ENCODE assay signal across 31 cellular contexts in the genomic region with DNA sequence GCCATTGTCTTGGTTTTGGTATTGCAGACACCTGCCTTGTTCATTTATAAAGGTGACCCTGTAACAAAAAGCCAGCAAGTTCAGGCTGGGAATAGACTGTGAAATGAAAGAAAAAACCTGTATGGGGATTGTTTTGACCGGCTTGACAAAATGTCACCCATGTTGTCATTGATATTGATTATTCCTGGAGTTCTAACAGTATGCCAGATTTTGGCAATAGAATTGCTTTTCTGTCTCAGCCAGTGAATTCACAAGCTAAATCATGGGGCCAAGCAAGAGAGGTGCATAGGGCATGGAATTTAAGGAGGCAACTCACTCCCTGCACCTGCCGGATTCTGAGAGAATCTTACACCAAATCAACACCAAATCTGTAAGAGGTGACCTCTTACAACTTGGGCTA.
"Had no signal": no experiment of that assay in that cellular context is flagged by ENCODE, and none has a peak within 500 bp of the region (broad histone marks: within the 10 kb centered on the region; RNA-seq: fewer than 3 reads in every experiment).

No MANE protein-coding gene starts in this region.

- H3K4me3 ChIP-seq: gastrocnemius medialis, neural progenitor cell, psoas muscle, uterus had no signal

- H3K27ac Mint-ChIP-seq: activated CD4-positive, alpha-beta memory T cell treated with anti-CD3 and anti-CD28 coated beads for 36 hours; activated CD4-positive, alpha-beta T cell treated with anti-CD3 and anti-CD28 coated beads, Interleukin-2, amount 10 ng/mL, durations not matched to agents 24 days and 14 days; activated T-cell treated with anti-CD3 and anti-CD28 coated beads, Interleukin-2, amount 50 U/mL, for 24 hours; activated T-helper 17 cell treated with anti-CD3 and anti-CD28 coated beads, Interleukin-2, amount 50 U/mL, for 72 hours; naive thymus-derived CD4-positive, alpha-beta T cell; neural progenitor cell; T-helper 1 cell treated with Interleukin-12 subunit alpha and Interleukin-12 subunit beta and Interleukin-4 antibody, amounts not matched to agents 30 μg/mL and 1 μg/mL, for 36 hours had no signal

- FAIRE-seq: keratinocyte, TTC549 had no signal

- H3K9me3 ChIP-seq: gastrocnemius medialis, psoas muscle, uterus had no signal

- H3K79me2 ChIP-seq: parathyroid adenoma had no signal

- H3K9me3 Mint-ChIP-seq: activated CD4-positive, alpha-beta memory T cell treated with anti-CD3 and anti-CD28 coated beads for 36 hours; activated CD4-positive, alpha-beta T cell treated with anti-CD3 and anti-CD28 coated beads, Interleukin-2, amount 10 ng/mL, durations not matched to agents 24 days and 14 days; activated T-cell treated with anti-CD3 and anti-CD28 coated beads, Interleukin-2, amount 50 U/mL, for 24 hours; activated T-helper 17 cell treated with anti-CD3 and anti-CD28 coated beads, Interleukin-2, amount 50 U/mL, for 72 hours; central memory CD8-positive, alpha-beta T cell; dendritic cell treated with granulocyte-macrophage colony-stimulating factor and Interleukin-4, amounts not matched to agents 40 ng/mL and 50 ng/mL, for 4 days; naive thymus-derived CD4-positive, alpha-beta T cell; neural progenitor cell; T-helper 1 cell treated with Interleukin-12 subunit alpha and Interleukin-12 subunit beta and Interleukin-4 antibody, amounts not matched to agents 30 μg/mL and 1 μg/mL, for 36 hours had no signal

- H3K4me1 Mint-ChIP-seq: activated T-helper 17 cell treated with anti-CD3 and anti-CD28 coated beads, Interleukin-2, amount 50 U/mL, for 72 hours had no signal

- H3K4me2 ChIP-seq: neural progenitor cell had no signal

- H3K4me3 Mint-ChIP-seq: activated CD4-positive, alpha-beta memory T cell treated with anti-CD3 and anti-CD28 coated beads for 36 hours; activated CD4-positive, alpha-beta T cell treated with anti-CD3 and anti-CD28 coated beads, Interleukin-2, amount 10 ng/mL, durations not matched to agents 24 days and 14 days; activated T-cell treated with anti-CD3 and anti-CD28 coated beads, Interleukin-2, amount 50 U/mL, for 24 hours; activated T-helper 17 cell treated with anti-CD3 and anti-CD28 coated beads, Interleukin-2, amount 50 U/mL, for 72 hours; central memory CD8-positive, alpha-beta T cell; dendritic cell treated with granulocyte-macrophage colony-stimulating factor and Interleukin-4, amounts not matched to agents 40 ng/mL and 50 ng/mL, for 4 days; naive thymus-derived CD4-positive, alpha-beta T cell; neural progenitor cell; T-helper 1 cell treated with Interleukin-12 subunit alpha and Interleukin-12 subunit beta and Interleukin-4 antibody, amounts not matched to agents 30 μg/mL and 1 μg/mL, for 36 hours had no signal

- H3K4me1 ChIP-seq: neural progenitor cell, uterus had no signal

- H3K27ac ChIP-seq: neural progenitor cell, parathyroid adenoma, psoas muscle had no signal

- H3K9ac ChIP-seq: neural progenitor cell, parathyroid adenoma had no signal

- H3K36me3 Mint-ChIP-seq: activated CD4-positive, alpha-beta memory T cell treated with anti-CD3 and anti-CD28 coated beads for 36 hours; naive thymus-derived CD4-positive, alpha-beta T cell had no signal

- DNase-seq: activated CD4-positive, alpha-beta memory T cell treated with anti-CD3 and anti-CD28 coated beads for 36 hours; activated CD4-positive, alpha-beta T cell treated with anti-CD3 and anti-CD28 coated beads, Interleukin-2, amount 10 ng/mL, durations not matched to agents 24 days and 14 days; activated CD4-positive, CD25-positive, alpha-beta regulatory T cell treated with anti-CD3 and anti-CD28 coated beads, Interleukin-2, amount 50 U/mL, for 72 hours; activated CD8-positive, alpha-beta memory T cell treated with anti-CD3 and anti-CD28 coated beads, Interleukin-2, amount 50 U/mL, for 48 hours; activated gamma-delta T cell treated with Interleukin-2 at 50 U/mL for 16 hours; activated naive CD4-positive, alpha-beta T cell treated with anti-CD3 and anti-CD28 coated beads, Interleukin-2, amount 50 U/mL, for 16 hours; activated T-cell treated with anti-CD3 and anti-CD28 coated beads, Interleukin-2, amount 50 U/mL, for 24 hours; amniotic stem cell; effector CD4-positive, alpha-beta T cell; gastrocnemius medialis; glutamatergic neuron; hippocampal formation; left colon; midbrain; naive thymus-derived CD4-positive, alpha-beta T cell; occipital lobe; psoas muscle; stimulated activated CD4-positive, alpha-beta T cell treated with anti-CD3 and anti-CD28 coated beads, Interleukin-2, amount 100 ng/mL, for 48 hours; stimulated activated naive CD4-positive, alpha-beta T cell treated with Interleukin-2 at 50 U/mL for 16 hours; SW 1271; T-helper 9 cell; trophoblast cell; uterus had no signal

- H2AFZ ChIP-seq: neural progenitor cell, parathyroid adenoma had no signal

- H3K36me3 ChIP-seq: gastrocnemius medialis, neural progenitor cell, uterus had no signal

- H3K27me3 ChIP-seq: gastrocnemius medialis, neural progenitor cell, uterus had no signal

- ATAC-seq: activated T-helper 17 cell treated with anti-CD3 and anti-CD28 coated beads, Interleukin-2, amount 50 U/mL, for 72 hours; gastrocnemius medialis; left colon; naive thymus-derived CD4-positive, alpha-beta T cell; psoas muscle had no signal
